In the genomic region with DNA sequence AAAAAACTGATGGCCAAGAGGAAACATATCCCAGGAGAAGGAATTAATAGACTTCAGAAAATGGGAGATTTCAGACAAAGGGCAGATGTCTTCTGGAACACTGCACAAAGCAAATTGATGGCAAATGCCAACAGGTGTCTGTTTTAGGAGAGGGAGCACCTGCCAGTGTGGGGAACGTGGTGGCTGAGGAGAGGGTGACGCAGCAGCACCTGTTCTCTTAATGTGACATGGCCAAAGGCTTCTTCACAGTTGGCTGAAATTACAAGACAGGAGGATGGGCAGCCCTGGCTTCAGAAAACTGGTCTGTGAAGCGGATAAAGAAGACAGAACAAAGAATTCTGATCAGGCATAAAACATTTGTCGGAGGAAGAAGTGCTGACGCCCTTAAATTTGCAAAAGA, we compare ENCODE assay signal across 10 cellular contexts.
DNase-seq lines count a peak whose midpoint lies in the region; ATAC-seq and TF ChIP-seq lines count a peak whose summit lies in the region.
"Had no signal": no experiment of that assay in that cellular context is flagged by ENCODE, and none has a peak within 500 bp of the region (broad histone marks: within the 10 kb centered on the region; RNA-seq: fewer than 3 reads in every experiment).

No MANE protein-coding gene starts in this region.

- peaks cover 17% of the 10 kb centered on the region for H3K27me3 Mint-ChIP-seq in activated naive CD4-positive, alpha-beta T cell treated with anti-CD3 and anti-CD28 coated beads, Interleukin-2, amount 10 ng/mL, durations not matched to agents 7 days and 5 days
- no peaks in the 10 kb centered on the region for H3K27me3 Mint-ChIP-seq in MCF 10A (ENCODE audit: insufficient read depth, unreplicated experiment)

- ATAC-seq in HG03354 (IDR thresholded peaks at IDR 0.05; ENCODE audit: poor library complexity, severe bottlenecking, unreplicated experiment), result peak; percentile 53

- no peaks in the 10 kb centered on the region for H3K9me2 ChIP-seq in OCI-LY7 (ENCODE audit: insufficient read depth, low read length)

- H3K4me2 ChIP-seq in OCI-LY7 (ENCODE audit: low read length), result peak overlapping the region; percentile 90

- intact Hi-C loops in OCI-LY7 (cut with micrococcal nuclease; ENCODE audit: unreplicated experiment), result loop anchor here (1.0 to 5.0 kb wide), 7 partner anchors 21 to 480 kb away; no protein-coding TSS in a partner anchor
- intact Hi-C loops in left ventricle myocardium inferior (cut with micrococcal nuclease), result no loop called here
- intact Hi-C loops in MCF 10A (cut with micrococcal nuclease), result no loop called here
- intact Hi-C loops in head of caudate nucleus (cut with DNase I), result no loop called here

- no peaks in the 10 kb centered on the region for H3K27me3 ChIP-seq in left ventricle myocardium inferior (ENCODE audit: low read depth)
- H3K27me3 ChIP-seq: stomach had no signal

- peaks cover 42% of the 10 kb centered on the region for H3K4me1 Mint-ChIP-seq in activated naive CD4-positive, alpha-beta T cell treated with anti-CD3 and anti-CD28 coated beads, Interleukin-2, amount 10 ng/mL, durations not matched to agents 7 days and 5 days
- H3K4me1 Mint-ChIP-seq in MCF 10A (ENCODE audit: insufficient read depth, unreplicated experiment), result peaks cover 20% of the 10 kb centered on the region

- H4K20me1 ChIP-seq in OCI-LY7 (ENCODE audit: insufficient read depth, low read length), result no peaks in the 10 kb centered on the region

- peak overlapping the region; percentile 82 for H3K27ac Mint-ChIP-seq in activated naive CD4-positive, alpha-beta T cell treated with anti-CD3 and anti-CD28 coated beads, Interleukin-2, amount 10 ng/mL, durations not matched to agents 7 days and 5 days
- no peak overlapping the region for H3K27ac Mint-ChIP-seq in MCF 10A (ENCODE audit: low read depth, unreplicated experiment)

- BruUV-seq in OCI-LY7 (replicated peaks; lab: Mats Ljungman, UMichigan), result no TSS peak
- no TSS peak for BruUV-seq in MCF 10A (replicated peaks; lab: Mats Ljungman, UMichigan)

- no peaks in the 10 kb centered on the region for H3K36me3 Mint-ChIP-seq in activated naive CD4-positive, alpha-beta T cell treated with anti-CD3 and anti-CD28 coated beads, Interleukin-2, amount 10 ng/mL, durations not matched to agents 7 days and 5 days
- H3K36me3 Mint-ChIP-seq in MCF 10A (ENCODE audit: insufficient read depth, unreplicated experiment), result no peaks in the 10 kb centered on the region

- H3K4me1 ChIP-seq in OCI-LY7 (ENCODE audit: insufficient read depth, low read length, poor library complexity, severe bottlenecking), result peaks cover 82% of the 10 kb centered on the region
- peaks cover 32% of the 10 kb centered on the region for H3K4me1 ChIP-seq in left ventricle myocardium inferior

- H3K4me3 Mint-ChIP-seq in activated naive CD4-positive, alpha-beta T cell treated with anti-CD3 and anti-CD28 coated beads, Interleukin-2, amount 10 ng/mL, durations not matched to agents 7 days and 5 days, result no peak overlapping the region
- no peak overlapping the region for H3K4me3 Mint-ChIP-seq in MCF 10A (ENCODE audit: unreplicated experiment)

- H3K27ac ChIP-seq in OCI-LY7 (ENCODE audit: low read depth, low read length, poor library complexity, severe bottlenecking) (peak overlapping the region; percentile 98), left ventricle myocardium inferior (replicated peaks) (no peak overlapping the region)
- H3K27ac ChIP-seq: C4-2B had no signal

- peaks cover 3% of the 10 kb centered on the region for H3K9me3 Mint-ChIP-seq in activated naive CD4-positive, alpha-beta T cell treated with anti-CD3 and anti-CD28 coated beads, Interleukin-2, amount 10 ng/mL, durations not matched to agents 7 days and 5 days
- no peaks in the 10 kb centered on the region for H3K9me3 Mint-ChIP-seq in MCF 10A (ENCODE audit: unreplicated experiment)

- no peak for DNase-seq in activated naive CD4-positive, alpha-beta T cell treated with anti-CD3 and anti-CD28 coated beads, Interleukin-2, amount 10 ng/mL, durations not matched to agents 7 days and 5 days
- no peak for DNase-seq in activated naive CD4-positive, alpha-beta T cell treated with anti-CD3 and anti-CD28 coated beads, Interleukin-2, amount 50 U/mL, for 16 hours
- DNase-seq in OCI-LY7 (ENCODE audit: low spot score) (peak; percentile 95), left ventricle myocardium inferior (no peak), MCF 10A (ENCODE audit: unreplicated experiment) (no peak), head of caudate nucleus (no peak), NCI-H524 treated with DMSO at 0.1 percent for 48 hours (lab: John Stamatoyannopoulos, UW) (no peak)
- DNase-seq: stomach had no signal

- no peak overlapping the region for H2AFZ ChIP-seq in OCI-LY7 (ENCODE audit: low read length)

- CTCF ChIA-PET in activated naive CD4-positive, alpha-beta T cell treated with anti-CD3 and anti-CD28 coated beads, Interleukin-2, amount 10 ng/mL, durations not matched to agents 7 days and 5 days (lab: Charles Lee), result no interaction called here
- CTCF ChIA-PET in OCI-LY7 (lab: Charles Lee; ENCODE audit: unreplicated experiment) (no interaction called here), MCF 10A (lab: Yijun Ruan, JAX) (no interaction called here)

- H3K79me2 ChIP-seq in OCI-LY7 (ENCODE audit: insufficient read depth, low read depth, low read length), result no peaks in the 10 kb centered on the region

- TF ChIP-seq CTCF in OCI-LY7 (conservative IDR thresholded peaks at IDR 0.05; ENCODE audit: low read length) (no peak), left ventricle myocardium inferior (IDR thresholded peaks at IDR 0.05; ENCODE audit: borderline replicate concordance) (no peak), MCF 10A (IDR thresholded peaks at IDR 0.05; ENCODE audit: unreplicated experiment) (no peak)

- no peaks in the 10 kb centered on the region; the same call in 1 of the 2 replicates for H3K9me3 ChIP-seq in OCI-LY7 (ENCODE audit: low read length)
- H3K9me3 ChIP-seq in left ventricle myocardium inferior (replicated peaks), result no peaks in the 10 kb centered on the region
- H3K9me3 ChIP-seq: stomach had no signal

- peak overlapping the region; percentile 59 for H3K4me3 ChIP-seq in OCI-LY7 (ENCODE audit: low read depth, low read length, poor library complexity, severe bottlenecking)
- H3K4me3 ChIP-seq in left ventricle myocardium inferior, result no peak overlapping the region
- H3K4me3 ChIP-seq: stomach had no signal

- POLR2A ChIA-PET in OCI-LY7 (lab: Charles Lee), result interaction anchor here (1.4 kb wide), 1 partner anchor 22 kb away, joined by 7 read pairs; no protein-coding TSS in a partner anchor
- POLR2A ChIA-PET in MCF 10A (lab: Yijun Ruan, JAX), result no interaction called here

- H3K36me3 ChIP-seq in OCI-LY7 (ENCODE audit: insufficient read depth, low read length) (no peaks in the 10 kb centered on the region), left ventricle myocardium inferior (no peaks in the 10 kb centered on the region)
- H3K36me3 ChIP-seq: stomach had no signal
